ENCODE assay signal across 1 cellular context in genomic region chr1:156912861-156913808, GRCh38.
A peak's percentile ranks its signal among the peaks of the same experiment; 100 is the strongest.
TF ChIP-seq lines count a peak whose summit lies in the region.

No MANE protein-coding gene starts in this region.

TF ChIP-seq in K562, 482 proteins besides CTCF, POLR2A, EP300 and RAD21 (continued from another document):
- TF ChIP-seq CHD2 (IDR thresholded peaks at IDR 0.05; ENCODE audit: low read depth, low read length), result no peak
- TF ChIP-seq BRD4 (IDR thresholded peaks at IDR 0.05), result no peak
- TF ChIP-seq ZMIZ1 (IDR thresholded peaks at IDR 0.05; ENCODE audit: low read depth in 2 of 2, low read length in 2 of 2), result no peak
- no peak for TF ChIP-seq ZBTB9 (CRISPR knock-in tag; IDR thresholded peaks at IDR 0.05)
- peak; percentile 89 for TF ChIP-seq JUND (IDR thresholded peaks at IDR 0.05; ENCODE audit: borderline replicate concordance, low read depth, low read length)
- peak; percentile 87; the same call in 2 of the 3 replicates for TF ChIP-seq JUND (tag; IDR thresholded peaks at IDR 0.05; ENCODE audit: borderline replicate concordance, low read depth, low read length)
- peak in 1 of 2 experiments; percentile 27; a peak in 1 of 4 replicates for TF ChIP-seq MNT (conservative IDR thresholded peaks at IDR 0.05)
- peak; percentile 71 for TF ChIP-seq ZFX (CRISPR knock-in tag; IDR thresholded peaks at IDR 0.05)
- TF ChIP-seq MITF (IDR thresholded peaks at IDR 0.05), result no peak
- TF ChIP-seq IRF2 (CRISPR knock-in tag; IDR thresholded peaks at IDR 0.05), result no peak
- TF ChIP-seq MCM3 (IDR thresholded peaks at IDR 0.05), result no peak
- no peak for TF ChIP-seq MTA1 (IDR thresholded peaks at IDR 0.05; ENCODE audit: borderline replicate concordance)
- peak; percentile 66; the same call in 1 of the 2 replicates for TF ChIP-seq ZNF224 (CRISPR knock-in tag; IDR thresholded peaks at IDR 0.05)
- no peak for TF ChIP-seq ELF1 (tag; IDR thresholded peaks at IDR 0.05)
- peak; percentile 46; the same call in 1 of the 2 replicates for TF ChIP-seq PHF8 (IDR thresholded peaks at IDR 0.05; ENCODE audit: borderline replicate concordance, low read length)
- no peak for TF ChIP-seq SIRT6 (IDR thresholded peaks at IDR 0.05; ENCODE audit: low read depth, low read length)
- no peak for TF ChIP-seq PTTG1 (tag; IDR thresholded peaks at IDR 0.05; ENCODE audit: low read depth)
- peak; percentile 80 for TF ChIP-seq SAP30 (IDR thresholded peaks at IDR 0.05; ENCODE audit: borderline replicate concordance, insufficient read depth, low read depth, low read length, poor library complexity, severe bottlenecking)
- TF ChIP-seq RBBP5 (IDR thresholded peaks at IDR 0.05; ENCODE audit: borderline replicate concordance, insufficient read depth, low read length, poor library complexity, severe bottlenecking), result peak; percentile 26
- peak; percentile 65; the same call in 1 of the 2 replicates for TF ChIP-seq RNF2 (IDR thresholded peaks at IDR 0.05)
- 0 out of 2 replicates have a peak, but pooled peaks have one; percentile 6 for TF ChIP-seq MEF2D (tag; conservative IDR thresholded peaks at IDR 0.05; ENCODE audit: low read depth)
- TF ChIP-seq E2F6 (IDR thresholded peaks at IDR 0.05; ENCODE audit: borderline replicate concordance in 1 of 2, extremely low read depth in 1 of 2, insufficient read depth in 1 of 2, insufficient read length in 1 of 2, low read depth in 1 of 2, low read length in 1 of 2, poor library complexity in 1 of 2, severe bottlenecking in 1 of 2), result peak in 1 of 2 experiments; percentile 33
